ENCODE assay signal across 17 cellular contexts in the genomic region with DNA sequence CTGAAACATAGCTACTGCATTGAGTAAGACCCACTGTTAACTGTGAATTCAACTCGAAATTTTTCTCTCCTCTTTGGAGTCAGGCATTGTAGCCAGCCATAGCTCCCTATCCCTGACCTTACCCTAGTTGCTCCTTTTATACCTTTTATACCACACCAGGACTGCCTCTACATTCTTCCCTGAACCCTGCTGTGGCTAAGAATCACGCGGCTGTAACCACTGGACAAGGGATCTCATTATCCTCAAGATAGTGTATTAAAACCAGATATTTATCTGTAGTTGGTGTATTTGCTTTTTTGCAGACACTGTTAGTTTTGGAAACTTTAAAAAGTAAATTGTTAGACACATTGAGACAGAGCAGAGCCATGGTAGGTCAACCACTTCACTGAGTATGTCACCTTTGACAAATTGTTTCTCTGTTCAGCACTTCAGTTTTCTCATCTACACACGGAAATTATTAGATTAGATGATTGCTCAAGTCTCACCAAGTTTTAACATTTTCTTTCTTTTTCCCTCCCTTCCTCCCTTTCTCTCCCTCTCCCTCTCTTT.
DNase-seq lines count a peak whose midpoint lies in the region; ATAC-seq and TF ChIP-seq lines count a peak whose summit lies in the region.
"Had no signal": no experiment of that assay in that cellular context is flagged by ENCODE, and none has a peak within 500 bp of the region (broad histone marks: within the 10 kb centered on the region; RNA-seq: fewer than 3 reads in every experiment).

No MANE protein-coding gene starts in this region.

- ATAC-seq in PC-3 (no peak), heart left ventricle (no peak)
- ATAC-seq: K562 had no signal

- TF ChIP-seq POLR2A in heart left ventricle (IDR thresholded peaks at IDR 0.05), result no peak
- no peak for TF ChIP-seq POLR2A in spleen (IDR thresholded peaks at IDR 0.05)

- H3K4me3 ChIP-seq in PC-3 (ENCODE audit: low read length), result no peak overlapping the region
- no peak overlapping the region for H3K4me3 ChIP-seq in astrocyte of the spinal cord (ENCODE audit: low read depth, low read length)
- H3K4me3 ChIP-seq in mesenchymal stem cell (ENCODE audit: insufficient read depth in 1 of 2, low read depth in 1 of 2, low read length in 2 of 2), result no peak overlapping the region
- H3K4me3 ChIP-seq in heart left ventricle, result no peak overlapping the region
- H3K4me3 ChIP-seq in spleen, result no peak overlapping the region
- H3K4me3 ChIP-seq: BLaER1 treated with 17β-estradiol and CSF1 and Interleukin-3, amounts not matched to agents 10 nM and 100 nM; K562 had no signal

- H3K79me1 ChIP-seq in mesenchymal stem cell (replicated peaks; ENCODE audit: low read length, poor library complexity, severe bottlenecking), result no peaks in the 10 kb centered on the region

- peaks cover 5% of the 10 kb centered on the region; the same call in 1 of the 2 replicates for H3K36me3 ChIP-seq in PC-3 (ENCODE audit: low read depth, low read length)
- H3K36me3 ChIP-seq in mesenchymal stem cell (ENCODE audit: control insufficient read depth in 1 of 2, insufficient read depth in 2 of 2, low read depth in 1 of 2, low read length in 2 of 2), result no peaks in the 10 kb centered on the region
- no peaks in the 10 kb centered on the region for H3K36me3 ChIP-seq in heart left ventricle
- no peaks in the 10 kb centered on the region for H3K36me3 ChIP-seq in spleen
- H3K36me3 ChIP-seq: BLaER1 treated with 17β-estradiol and CSF1 and Interleukin-3, amounts not matched to agents 10 nM and 100 nM had no signal

- no peak overlapping the region for H2AK5ac ChIP-seq in mesenchymal stem cell (ENCODE audit: low read length, severe bottlenecking)

- H3K23ac ChIP-seq in mesenchymal stem cell (ENCODE audit: low read length in 2 of 2), result no peak overlapping the region

- H2BK15ac ChIP-seq in mesenchymal stem cell (ENCODE audit: low read depth, poor library complexity, severe bottlenecking), result no peak overlapping the region

- BruUV-seq in PC-3 (replicated peaks; lab: Mats Ljungman, UMichigan), result no TSS peak

- H2AFZ ChIP-seq in PC-3 (ENCODE audit: low read length) (no peak overlapping the region), mesenchymal stem cell (ENCODE audit: low read depth, low read length) (no peak overlapping the region)

- H4K91ac ChIP-seq in mesenchymal stem cell (ENCODE audit: low read length), result no peak overlapping the region

- intact Hi-C loops in PC-3 (cut with micrococcal nuclease), result loop anchor here (5.0 kb wide), 2 partner anchors 38 to 92 kb away; no protein-coding TSS in a partner anchor
- intact Hi-C loops in heart left ventricle (cut with DNase I), result no loop called here
- intact Hi-C loops in spleen (cut with DNase I; ENCODE audit: low total_unique reads), result no loop called here

- DNase-seq in COLO829 (ENCODE audit: low spot score) (peak; percentile 41), PC-3 (no peak), astrocyte of the spinal cord (ENCODE audit: low read depth, low spot score) (peak; percentile 31), mesenchymal stem cell (peak; percentile 69), heart left ventricle (no peak), spleen (no peak), kidney glomerular epithelial cell (lab: John Stamatoyannopoulos, UW) (no peak)
- DNase-seq: CD8-positive, alpha-beta memory T cell; GDM1; MM.1S; NCI-H1048; NCI-H1417 treated with DMSO at 0.1 percent for 48 hours; NCI-H187; SIG-M5; T-helper 1 cell had no signal

- H3K4me1 ChIP-seq in PC-3 (ENCODE audit: insufficient read depth, low read length) (peaks cover 69% of the 10 kb centered on the region), mesenchymal stem cell (ENCODE audit: control insufficient read depth, insufficient read depth, low read depth, low read length) (no peaks in the 10 kb centered on the region), heart left ventricle (no peaks in the 10 kb centered on the region), spleen (no peaks in the 10 kb centered on the region)

- no peaks in the 10 kb centered on the region for H3F3A ChIP-seq in PC-3 (ENCODE audit: low read length, unreplicated experiment)

- H3K9ac ChIP-seq in PC-3 (ENCODE audit: low read length) (peak overlapping the region; percentile 34; the same call in 1 of the 2 replicates), mesenchymal stem cell (ENCODE audit: low read length) (no peak overlapping the region)
- H3K9ac ChIP-seq: BLaER1 treated with 17β-estradiol and CSF1 and Interleukin-3, amounts not matched to agents 10 nM and 100 nM had no signal

- H3K18ac ChIP-seq in mesenchymal stem cell (ENCODE audit: low read depth in 1 of 2, low read length in 2 of 2), result no peak overlapping the region

- H2BK120ac ChIP-seq in mesenchymal stem cell (ENCODE audit: low read depth, low read length), result no peak overlapping the region

- H2BK12ac ChIP-seq in mesenchymal stem cell (ENCODE audit: low read length in 2 of 2), result no peak overlapping the region

- H3K4me2 ChIP-seq in PC-3 (ENCODE audit: low read length) (no peak overlapping the region), mesenchymal stem cell (ENCODE audit: low read length, poor library complexity, severe bottlenecking) (no peak overlapping the region)
- H3K4me2 ChIP-seq: BLaER1 treated with 17β-estradiol and CSF1 and Interleukin-3, amounts not matched to agents 10 nM and 100 nM had no signal

- CTCF ChIA-PET in PC-3 (lab: Charles Lee), result interaction anchor here (0.6 kb wide), 1 partner anchor 296 kb away, joined by 3 read pairs; no protein-coding TSS in a partner anchor

- H3K9me3 ChIP-seq in PC-3 (ENCODE audit: low read length) (0 out of 2 replicates have a peak, but pooled peaks cover 4% of the 10 kb centered on the region), mesenchymal stem cell (ENCODE audit: control insufficient read depth, low read length) (peaks cover 2% of the 10 kb centered on the region), heart left ventricle (peaks cover 0 to 6% (median 0%) of the 10 kb centered on the region in 12 donors), spleen (peaks cover 0 to 9% (median 3%) of the 10 kb centered on the region in 8 donors)

- H2BK5ac ChIP-seq in mesenchymal stem cell (ENCODE audit: low read depth, low read length, poor library complexity, severe bottlenecking), result no peak overlapping the region

- H3K4ac ChIP-seq in mesenchymal stem cell (ENCODE audit: low read depth in 1 of 2, low read length in 2 of 2), result no peak overlapping the region

- TF ChIP-seq CTCF in PC-3 (conservative IDR thresholded peaks at IDR 0.05; ENCODE audit: low read depth, low read length) (no peak), astrocyte of the spinal cord (IDR thresholded peaks at IDR 0.05; ENCODE audit: low read depth, low read length) (no peak), heart left ventricle (IDR thresholded peaks at IDR 0.05) (no peak), spleen (IDR thresholded peaks at IDR 0.05 in 8 of 11, conservative IDR thresholded peaks at IDR 0.05 in 3 of 11) (no peak)

- H3K9me2 ChIP-seq in PC-3 (replicated peaks; ENCODE audit: low read length), result no peaks in the 10 kb centered on the region

- no peaks in the 10 kb centered on the region for H4K20me1 ChIP-seq in PC-3 (ENCODE audit: low read length)
- H4K20me1 ChIP-seq: BLaER1 treated with 17β-estradiol and CSF1 and Interleukin-3, amounts not matched to agents 10 nM and 100 nM had no signal

- H3K27me3 ChIP-seq in PC-3 (ENCODE audit: low read length), result no peaks in the 10 kb centered on the region
- H3K27me3 ChIP-seq in mesenchymal stem cell (ENCODE audit: control insufficient read depth in 1 of 2, insufficient read depth in 1 of 2, low read length in 2 of 2), result no peaks in the 10 kb centered on the region
- peaks cover 0 to 5% (median 0%) of the 10 kb centered on the region in 9 donors for H3K27me3 ChIP-seq in heart left ventricle
- peaks cover 0 to 30% (median 0%) of the 10 kb centered on the region in 7 donors for H3K27me3 ChIP-seq in spleen (replicated peaks in 1 of 7)
- H3K27me3 ChIP-seq: BLaER1 treated with 17β-estradiol and CSF1 and Interleukin-3, amounts not matched to agents 10 nM and 100 nM had no signal

- H3K27ac ChIP-seq in PC-3 (ENCODE audit: low read length) (peak overlapping the region; percentile 85), mesenchymal stem cell (ENCODE audit: low read length, poor library complexity, severe bottlenecking) (no peak overlapping the region), heart left ventricle (no peak overlapping the region), spleen (no peak overlapping the region)
- H3K27ac ChIP-seq: BLaER1 treated with 17β-estradiol and CSF1 and Interleukin-3, amounts not matched to agents 10 nM and 100 nM had no signal

- 47% methylated on average over 2 of the region's 4 CpGs for WGBS in mesenchymal stem cell
- 67 to 76% (median 72%) methylated on average over 4 of the region's 4 CpGs for WGBS in heart left ventricle, 4 donors
- 66 to 80% (median 73%) methylated on average over 4 of the region's 4 CpGs for WGBS in spleen, 5 donors

- POLR2A ChIA-PET in PC-3 (lab: Charles Lee; ENCODE audit: unreplicated experiment), result no interaction called here

- in situ Hi-C loops in astrocyte of the spinal cord (cut with HindIII; ENCODE audit: low sequenced_read_pairs), result no loop called here

- no peak overlapping the region for H4K8ac ChIP-seq in mesenchymal stem cell (ENCODE audit: low read length)

- H3K79me2 ChIP-seq in PC-3 (ENCODE audit: low read length), result no peaks in the 10 kb centered on the region

- no peak overlapping the region for H3K14ac ChIP-seq in mesenchymal stem cell (ENCODE audit: low read length in 2 of 2)

Comparison
In these comparisons a context has a peak if more than half of its experiments do, and no peak if none do; other contexts are left out.
1. DNase-seq: peak in COLO829 (single experiment), astrocyte of the spinal cord (single experiment) and mesenchymal stem cell (single experiment); none in PC-3 (single experiment), heart left ventricle (0 of 5), spleen (single experiment) and kidney glomerular epithelial cell (single experiment).